Comparison of ENCODE assay signal across 8 cellular contexts in genomic region chr12:96070670-96071279, GRCh38. TPM values are rescaled to one million over a fixed set of nuclear protein-coding genes. Genes with fewer than 3 reads are reported as not detected.
A peak's percentile ranks its signal among the peaks of the same experiment; 100 is the strongest.
DNase-seq lines count a peak whose midpoint lies in the region; ATAC-seq and TF ChIP-seq lines count a peak whose summit lies in the region.

No MANE protein-coding gene starts in this region.

- H3K4me3 ChIP-seq in brain microvascular endothelial cell (ENCODE audit: low read depth, low read length) (no peak overlapping the region), neuron (ENCODE audit: low read length) (no peak overlapping the region), psoas muscle (no peak overlapping the region)

- in situ Hi-C loops in brain microvascular endothelial cell (cut with HindIII; ENCODE audit: low pct_ligation_motif_present, low sequenced_read_pairs) (loop anchor here (25.0 kb wide), 2 partner anchors 142 to 442 kb away; no protein-coding TSS in a partner anchor), ACHN (cut with HindIII; ENCODE audit: low pct_ligation_motif_present, low pct_unique_long_range_greater_than_20kb, low sequenced_read_pairs) (loop anchor here (25.0 kb wide), 2 partner anchors 142 to 442 kb away; no protein-coding TSS in a partner anchor)

- H3K9me3 ChIP-seq in neuron (ENCODE audit: low read length) (no peaks in the 10 kb centered on the region), psoas muscle (no peaks in the 10 kb centered on the region)

- H3K27ac ChIP-seq in brain microvascular endothelial cell (no peak overlapping the region), psoas muscle (no peak overlapping the region)

- ATAC-seq in activated CD8-positive, alpha-beta T cell treated with anti-CD3 and anti-CD28 coated beads for 36 hours, result peak; percentile 58
- ATAC-seq in activated CD8-positive, alpha-beta T cell treated with anti-CD3 and anti-CD28 coated beads, Interleukin-2, amount 10 ng/mL, durations not matched to agents 7 days and 5 days, result no peak
- ATAC-seq in psoas muscle, result no peak

- DNase-seq in activated CD8-positive, alpha-beta T cell treated with anti-CD3 and anti-CD28 coated beads for 36 hours, result no peak
- DNase-seq in activated CD8-positive, alpha-beta T cell treated with anti-CD3 and anti-CD28 coated beads, Interleukin-2, amount 10 ng/mL, durations not matched to agents 7 days and 5 days, result no peak
- DNase-seq in brain microvascular endothelial cell, result no peak
- DNase-seq in ACHN, result no peak
- no peak for DNase-seq in psoas muscle
- no peak for DNase-seq in stimulated activated naive CD4-positive, alpha-beta T cell treated with Interleukin-2 at 50 U/mL for 16 hours (lab: John Stamatoyannopoulos, UW)

- no peaks in the 10 kb centered on the region for H3K36me3 Mint-ChIP-seq in activated CD8-positive, alpha-beta T cell treated with anti-CD3 and anti-CD28 coated beads for 36 hours (ENCODE audit: low read depth)
- H3K36me3 Mint-ChIP-seq in activated CD8-positive, alpha-beta T cell treated with anti-CD3 and anti-CD28 coated beads, Interleukin-2, amount 10 ng/mL, durations not matched to agents 7 days and 5 days (ENCODE audit: low read depth), result no peaks in the 10 kb centered on the region
- H3K36me3 Mint-ChIP-seq in IgD-negative memory B cell, result no peaks in the 10 kb centered on the region

- no peaks in the 10 kb centered on the region for H3K27me3 ChIP-seq in brain microvascular endothelial cell (replicated peaks)
- no peaks in the 10 kb centered on the region for H3K27me3 ChIP-seq in neuron (ENCODE audit: insufficient read depth, low read length)
- no peaks in the 10 kb centered on the region for H3K27me3 ChIP-seq in psoas muscle (ENCODE audit: insufficient read depth in 3 of 3, low read length in 2 of 3)

- no peak overlapping the region for H3K27ac Mint-ChIP-seq in activated CD8-positive, alpha-beta T cell treated with anti-CD3 and anti-CD28 coated beads for 36 hours
- H3K27ac Mint-ChIP-seq in activated CD8-positive, alpha-beta T cell treated with anti-CD3 and anti-CD28 coated beads, Interleukin-2, amount 10 ng/mL, durations not matched to agents 7 days and 5 days, result no peak overlapping the region
- H3K27ac Mint-ChIP-seq in IgD-negative memory B cell, result peak overlapping the region in 1 of 3 donors; percentile 82

- H2AFZ ChIP-seq in neuron (ENCODE audit: low read depth, low read length), result peak overlapping the region; percentile 6

- no peaks in the 10 kb centered on the region for H3K9me3 Mint-ChIP-seq in activated CD8-positive, alpha-beta T cell treated with anti-CD3 and anti-CD28 coated beads for 36 hours
- H3K9me3 Mint-ChIP-seq in activated CD8-positive, alpha-beta T cell treated with anti-CD3 and anti-CD28 coated beads, Interleukin-2, amount 10 ng/mL, durations not matched to agents 7 days and 5 days (ENCODE audit: insufficient read depth), result no peaks in the 10 kb centered on the region
- no peaks in the 10 kb centered on the region for H3K9me3 Mint-ChIP-seq in IgD-negative memory B cell

- intact Hi-C loops in activated CD8-positive, alpha-beta T cell treated with anti-CD3 and anti-CD28 coated beads for 36 hours (cut with micrococcal nuclease), result no loop called here
- intact Hi-C loops in psoas muscle (cut with DNase I), result no loop called here

- peaks cover 2% of the 10 kb centered on the region for H3K27me3 Mint-ChIP-seq in activated CD8-positive, alpha-beta T cell treated with anti-CD3 and anti-CD28 coated beads for 36 hours
- H3K27me3 Mint-ChIP-seq in activated CD8-positive, alpha-beta T cell treated with anti-CD3 and anti-CD28 coated beads, Interleukin-2, amount 10 ng/mL, durations not matched to agents 7 days and 5 days (ENCODE audit: low read depth), result peaks cover 16% of the 10 kb centered on the region
- no peaks in the 10 kb centered on the region for H3K27me3 Mint-ChIP-seq in IgD-negative memory B cell

- no peaks in the 10 kb centered on the region for H3K36me3 ChIP-seq in brain microvascular endothelial cell (replicated peaks)
- H3K36me3 ChIP-seq in neuron (ENCODE audit: insufficient read depth, low read length), result no peaks in the 10 kb centered on the region
- no peaks in the 10 kb centered on the region for H3K36me3 ChIP-seq in psoas muscle (ENCODE audit: insufficient read depth in 1 of 2, low read depth in 1 of 2)

- H3K4me1 ChIP-seq in neuron (ENCODE audit: insufficient read depth, low read length), result peaks cover 2% of the 10 kb centered on the region
- no peaks in the 10 kb centered on the region for H3K4me1 ChIP-seq in psoas muscle

- no peak for TF ChIP-seq CTCF in activated CD8-positive, alpha-beta T cell treated with anti-CD3 and anti-CD28 coated beads for 36 hours (IDR thresholded peaks at IDR 0.05)
- TF ChIP-seq CTCF in brain microvascular endothelial cell (IDR thresholded peaks at IDR 0.05; ENCODE audit: low read depth, low read length, missing control alignments) (peak; percentile 45), psoas muscle (IDR thresholded peaks at IDR 0.05) (no peak)

- POLR2A ChIA-PET in activated CD8-positive, alpha-beta T cell treated with anti-CD3 and anti-CD28 coated beads for 36 hours (lab: Charles Lee), result no interaction called here
- POLR2A ChIA-PET in activated CD8-positive, alpha-beta T cell treated with anti-CD3 and anti-CD28 coated beads, Interleukin-2, amount 10 ng/mL, durations not matched to agents 7 days and 5 days (lab: Charles Lee), result no interaction called here

- peaks cover 11% of the 10 kb centered on the region for H3K4me1 Mint-ChIP-seq in activated CD8-positive, alpha-beta T cell treated with anti-CD3 and anti-CD28 coated beads for 36 hours (ENCODE audit: low read depth)
- peaks cover 11% of the 10 kb centered on the region for H3K4me1 Mint-ChIP-seq in activated CD8-positive, alpha-beta T cell treated with anti-CD3 and anti-CD28 coated beads, Interleukin-2, amount 10 ng/mL, durations not matched to agents 7 days and 5 days (ENCODE audit: low read depth)
- peaks cover 18 to 22% (median 22%) of the 10 kb centered on the region in 3 donors for H3K4me1 Mint-ChIP-seq in IgD-negative memory B cell

- CTCF ChIA-PET in activated CD8-positive, alpha-beta T cell treated with anti-CD3 and anti-CD28 coated beads for 36 hours (lab: Charles Lee), result interaction anchor here (1.4 kb wide), 1 partner anchor 145 kb away, joined by 8 read pairs; no protein-coding TSS in a partner anchor
- CTCF ChIA-PET in activated CD8-positive, alpha-beta T cell treated with anti-CD3 and anti-CD28 coated beads, Interleukin-2, amount 10 ng/mL, durations not matched to agents 7 days and 5 days (lab: Charles Lee), result interaction anchor here (1.4 to 8.7 kb wide), 2 partner anchors 9 to 142 kb away, joined by 3 to 130 read pairs; no protein-coding TSS in a partner anchor

- 26 to 32% (median 28%) methylated on average over 7 of the region's 7 CpGs for WGBS in psoas muscle, 3 donors

- H3K4me3 Mint-ChIP-seq in activated CD8-positive, alpha-beta T cell treated with anti-CD3 and anti-CD28 coated beads for 36 hours, result no peak overlapping the region
- no peak overlapping the region for H3K4me3 Mint-ChIP-seq in activated CD8-positive, alpha-beta T cell treated with anti-CD3 and anti-CD28 coated beads, Interleukin-2, amount 10 ng/mL, durations not matched to agents 7 days and 5 days
- peak overlapping the region in 3 of 4 donors; percentile 3 to 85 (median 63) for H3K4me3 Mint-ChIP-seq in IgD-negative memory B cell

RNA-seq across cellular contexts. Expression of gene LTA4H, which starts 35.4 kb away (rescaled TPM):
- total RNA-seq in activated CD8-positive, alpha-beta T cell treated with anti-CD3 and anti-CD28 coated beads for 36 hours, result 100 to 1,000 TPM; 112 TPM
- total RNA-seq in activated CD8-positive, alpha-beta T cell treated with anti-CD3 and anti-CD28 coated beads, Interleukin-2, amount 10 ng/mL, durations not matched to agents 7 days and 5 days, result 10 to 100 TPM; 44.5 to 48.8 TPM
- polyA plus RNA-seq in IgD-negative memory B cell (122 TPM), psoas muscle (10 to 100 TPM; 18.6 to 41.4 (median 22.2) TPM)
- total RNA-seq in psoas muscle, result 10 to 100 TPM; 27.5 to 51.2 (median 33.4) TPM

Comparison
In these comparisons a context has a peak if more than half of its experiments do, and no peak if none do; other contexts are left out.
1. H3K4me3 Mint-ChIP-seq: peak in IgD-negative memory B cell (3 of 4); none in activated CD8-positive, alpha-beta T cell treated with anti-CD3 and anti-CD28 coated beads for 36 hours (single experiment) and activated CD8-positive, alpha-beta T cell treated with anti-CD3 and anti-CD28 coated beads, Interleukin-2, amount 10 ng/mL, durations not matched to agents 7 days and 5 days (single experiment).